In genomic region chr2:236576978-236577377, GRCh38 we compare ENCODE assay signal across 18 cellular contexts. TPM values are rescaled to one million over a fixed set of nuclear protein-coding genes. Genes with fewer than 3 reads are reported as not detected.
DNase-seq lines count a peak whose midpoint lies in the region; ATAC-seq and TF ChIP-seq lines count a peak whose summit lies in the region.
"Had no signal": no experiment of that assay in that cellular context is flagged by ENCODE, and none has a peak within 500 bp of the region (broad histone marks: within the 10 kb centered on the region; RNA-seq: fewer than 3 reads in every experiment).

No MANE protein-coding gene starts in this region.

- H3K4me1 Mint-ChIP-seq in brain, result peaks cover 97% of the 10 kb centered on the region

- H3K4me1 ChIP-seq in mucosa of rectum (ENCODE audit: control insufficient read depth in 2 of 2, insufficient read depth in 2 of 2, low read length in 2 of 2), result no peaks in the 10 kb centered on the region
- peaks cover 56 to 75% of the 10 kb centered on the region in 2 donors for H3K4me1 ChIP-seq in thyroid gland
- H3K4me1 ChIP-seq: parathyroid adenoma had no signal

- H3K36me3 ChIP-seq in mucosa of rectum (ENCODE audit: control insufficient read depth in 2 of 2, insufficient read depth in 2 of 2, low read length in 2 of 2) (peaks cover 0 to 11% of the 10 kb centered on the region in 2 donors), thyroid gland (peaks cover 15 to 16% of the 10 kb centered on the region in 2 donors)

- peaks cover 3% of the 10 kb centered on the region for H3K27me3 Mint-ChIP-seq in brain
- H3K27me3 Mint-ChIP-seq: activated CD8-positive, alpha-beta T cell treated with anti-CD3 and anti-CD28 coated beads for 36 hours had no signal

- peak; percentile 33 for DNase-seq in NOMO-1 treated with DMSO at 0.1 percent for 48 hours (lab: John Stamatoyannopoulos, UW; ENCODE audit: unreplicated experiment)
- DNase-seq in NOMO-1 (lab: John Stamatoyannopoulos, UW; ENCODE audit: unreplicated experiment in 2 of 2), result no peak
- DNase-seq in thyroid gland, result no peak
- DNase-seq: activated CD8-positive, alpha-beta T cell treated with anti-CD3 and anti-CD28 coated beads for 36 hours; AML-193; HCEC 1CT; kidney; NCI-H524 treated with DMSO at 0.1 percent for 48 hours; spleen; stimulated activated naive CD4-positive, alpha-beta T cell had no signal

- H3K36me3 Mint-ChIP-seq in brain, result peaks cover 50% of the 10 kb centered on the region

- peak overlapping the region; percentile 43 to 50 for H3K27ac ChIP-seq in mucosa of rectum (ENCODE audit: low read depth in 2 of 2, low read length in 2 of 2)
- peak overlapping the region; percentile 54 to 74 (median 64) for H3K27ac ChIP-seq in thyroid gland
- H3K27ac ChIP-seq: epithelial cell of prostate, parathyroid adenoma had no signal

- H3K27me3 ChIP-seq in mucosa of rectum (ENCODE audit: control insufficient read depth in 2 of 2, insufficient read depth in 2 of 2, low read length in 2 of 2) (no peaks in the 10 kb centered on the region), thyroid gland (no peaks in the 10 kb centered on the region)
- H3K27me3 ChIP-seq: spleen had no signal

- H3K9me3 ChIP-seq in mucosa of rectum (ENCODE audit: control insufficient read depth in 2 of 2, low read length in 2 of 2) (no peaks in the 10 kb centered on the region), thyroid gland (no peaks in the 10 kb centered on the region)
- H3K9me3 ChIP-seq: spleen had no signal

- intact Hi-C loops in thyroid gland (cut with DNase I), result loop anchor here (10.0 kb wide), 2 partner anchors 88 to 168 kb away; no protein-coding TSS in a partner anchor

- TF ChIP-seq CTCF in brain (conservative IDR thresholded peaks at IDR 0.05) (no peak), thyroid gland (IDR thresholded peaks at IDR 0.05) (no peak)

- H3K9ac ChIP-seq in mucosa of rectum (ENCODE audit: low read depth in 1 of 2, low read length in 2 of 2), result no peak overlapping the region
- H3K9ac ChIP-seq: parathyroid adenoma had no signal

- 91% methylated on average over 11 to 12 of the region's 12 CpGs for WGBS in thyroid gland, 2 donors

- TF ChIP-seq POLR2A in thyroid gland (IDR thresholded peaks at IDR 0.05), result no peak

- peaks cover 3 to 16% (median 6%) of the 10 kb centered on the region in 5 experiments for H3K9me3 Mint-ChIP-seq in brain
- H3K9me3 Mint-ChIP-seq: activated CD8-positive, alpha-beta T cell treated with anti-CD3 and anti-CD28 coated beads for 36 hours; IgD-negative memory B cell had no signal

- ATAC-seq in GM18867 (IDR thresholded peaks at IDR 0.05; ENCODE audit: unreplicated experiment) (no peak), HG03571 (IDR thresholded peaks at IDR 0.05; ENCODE audit: unreplicated experiment) (no peak), HG03196 (IDR thresholded peaks at IDR 0.05; ENCODE audit: unreplicated experiment) (no peak)
- ATAC-seq: activated CD8-positive, alpha-beta T cell treated with anti-CD3 and anti-CD28 coated beads for 36 hours had no signal

- H3K4me3 ChIP-seq in mucosa of rectum (ENCODE audit: low read length in 2 of 2) (peak overlapping the region in 1 of 2 donors; percentile 2), thyroid gland (replicated peaks in 1 of 3) (no peak overlapping the region)

- peak overlapping the region in 3 of 5 experiments; percentile 95 to 97 (median 95) for H3K27ac Mint-ChIP-seq in brain
- H3K27ac Mint-ChIP-seq: activated CD8-positive, alpha-beta T cell treated with anti-CD3 and anti-CD28 coated beads for 36 hours; IgD-negative memory B cell had no signal

- H3K4me3 Mint-ChIP-seq in brain, result peak overlapping the region in 3 of 5 experiments; percentile 70 to 88 (median 87)
- H3K4me3 Mint-ChIP-seq: activated CD8-positive, alpha-beta T cell treated with anti-CD3 and anti-CD28 coated beads for 36 hours had no signal

RNA-seq across cellular contexts. Expression of gene ACKR3, which starts 7.4 kb away (rescaled TPM):
- 7.3 TPM for polyA plus RNA-seq in brain (ENCODE audit: insufficient read depth, low read depth, low replicate concordance)
- 10 to 100 TPM; 32.2 to 68.5 (median 54.8) TPM for total RNA-seq in thyroid gland
